ENCODE assay signal across 1 cellular context in the genomic region with DNA sequence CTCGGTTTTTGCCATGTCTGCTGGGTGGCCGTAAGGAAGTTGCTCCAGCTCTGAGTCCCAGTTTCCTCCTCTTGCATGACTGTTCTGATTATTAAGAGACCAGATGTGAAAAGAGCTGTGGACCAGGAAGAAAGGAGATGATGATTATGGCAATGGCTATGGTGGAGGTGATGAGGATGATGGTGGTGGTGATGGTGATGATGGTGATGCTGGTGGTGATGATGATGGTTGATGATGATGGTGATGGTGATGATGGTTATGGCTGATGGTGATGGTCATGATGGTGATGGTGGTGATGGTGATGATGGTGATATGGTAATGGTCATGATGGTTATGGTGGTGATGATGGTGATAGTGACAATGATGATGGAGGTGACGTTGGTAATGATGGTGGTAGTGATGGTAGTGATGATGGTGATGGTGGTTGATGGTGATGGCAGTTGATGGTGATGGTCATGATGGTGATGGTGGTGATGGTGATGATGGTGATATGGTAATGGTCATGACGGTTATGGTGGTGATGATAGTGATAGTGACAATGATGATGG.
TF ChIP-seq lines count a peak whose summit lies in the region.

No MANE protein-coding gene starts in this region.

TF ChIP-seq in HEK293, 187 proteins besides CTCF, POLR2A, EP300 and RAD21 (continued from another document):
- TF ChIP-seq, protein P1, sequence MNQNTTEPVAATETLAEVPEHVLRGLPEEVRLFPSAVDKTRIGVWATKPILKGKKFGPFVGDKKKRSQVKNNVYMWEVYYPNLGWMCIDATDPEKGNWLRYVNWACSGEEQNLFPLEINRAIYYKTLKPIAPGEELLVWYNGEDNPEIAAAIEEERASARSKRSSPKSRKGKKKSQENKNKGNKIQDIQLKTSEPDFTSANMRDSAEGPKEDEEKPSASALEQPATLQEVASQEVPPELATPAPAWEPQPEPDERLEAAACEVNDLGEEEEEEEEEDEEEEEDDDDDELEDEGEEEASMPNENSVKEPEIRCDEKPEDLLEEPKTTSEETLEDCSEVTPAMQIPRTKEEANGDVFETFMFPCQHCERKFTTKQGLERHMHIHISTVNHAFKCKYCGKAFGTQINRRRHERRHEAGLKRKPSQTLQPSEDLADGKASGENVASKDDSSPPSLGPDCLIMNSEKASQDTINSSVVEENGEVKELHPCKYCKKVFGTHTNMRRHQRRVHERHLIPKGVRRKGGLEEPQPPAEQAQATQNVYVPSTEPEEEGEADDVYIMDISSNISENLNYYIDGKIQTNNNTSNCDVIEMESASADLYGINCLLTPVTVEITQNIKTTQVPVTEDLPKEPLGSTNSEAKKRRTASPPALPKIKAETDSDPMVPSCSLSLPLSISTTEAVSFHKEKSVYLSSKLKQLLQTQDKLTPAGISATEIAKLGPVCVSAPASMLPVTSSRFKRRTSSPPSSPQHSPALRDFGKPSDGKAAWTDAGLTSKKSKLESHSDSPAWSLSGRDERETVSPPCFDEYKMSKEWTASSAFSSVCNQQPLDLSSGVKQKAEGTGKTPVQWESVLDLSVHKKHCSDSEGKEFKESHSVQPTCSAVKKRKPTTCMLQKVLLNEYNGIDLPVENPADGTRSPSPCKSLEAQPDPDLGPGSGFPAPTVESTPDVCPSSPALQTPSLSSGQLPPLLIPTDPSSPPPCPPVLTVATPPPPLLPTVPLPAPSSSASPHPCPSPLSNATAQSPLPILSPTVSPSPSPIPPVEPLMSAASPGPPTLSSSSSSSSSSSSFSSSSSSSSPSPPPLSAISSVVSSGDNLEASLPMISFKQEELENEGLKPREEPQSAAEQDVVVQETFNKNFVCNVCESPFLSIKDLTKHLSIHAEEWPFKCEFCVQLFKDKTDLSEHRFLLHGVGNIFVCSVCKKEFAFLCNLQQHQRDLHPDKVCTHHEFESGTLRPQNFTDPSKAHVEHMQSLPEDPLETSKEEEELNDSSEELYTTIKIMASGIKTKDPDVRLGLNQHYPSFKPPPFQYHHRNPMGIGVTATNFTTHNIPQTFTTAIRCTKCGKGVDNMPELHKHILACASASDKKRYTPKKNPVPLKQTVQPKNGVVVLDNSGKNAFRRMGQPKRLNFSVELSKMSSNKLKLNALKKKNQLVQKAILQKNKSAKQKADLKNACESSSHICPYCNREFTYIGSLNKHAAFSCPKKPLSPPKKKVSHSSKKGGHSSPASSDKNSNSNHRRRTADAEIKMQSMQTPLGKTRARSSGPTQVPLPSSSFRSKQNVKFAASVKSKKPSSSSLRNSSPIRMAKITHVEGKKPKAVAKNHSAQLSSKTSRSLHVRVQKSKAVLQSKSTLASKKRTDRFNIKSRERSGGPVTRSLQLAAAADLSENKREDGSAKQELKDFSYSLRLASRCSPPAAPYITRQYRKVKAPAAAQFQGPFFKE (tag by site-specific recombination; IDR thresholded peaks at IDR 0.05; ENCODE audit: borderline replicate concordance), result peak; percentile 73; the same call in 1 of the 2 replicates
- peak; percentile 24; the same call in 1 of the 2 replicates for TF ChIP-seq ZNF785 (tag by site-specific recombination; IDR thresholded peaks at IDR 0.05)
- 0 out of 2 replicates have a peak, but pooled peaks have one; percentile 11 for TF ChIP-seq ZNF146 (tag by site-specific recombination; IDR thresholded peaks at IDR 0.05)
- TF ChIP-seq ZNF248 (tag by site-specific recombination; IDR thresholded peaks at IDR 0.05), result peak; percentile 56; the same call in 1 of the 2 replicates
- no peak for TF ChIP-seq ZNF585B (tag by site-specific recombination; IDR thresholded peaks at IDR 0.05)
- TF ChIP-seq YY1 (tag by site-specific recombination; IDR thresholded peaks at IDR 0.05), result no peak; the same call in 1 of the 2 replicates
- no peak for TF ChIP-seq ZNF416 (tag by site-specific recombination; IDR thresholded peaks at IDR 0.05)
- peak; percentile 41; the same call in 1 of the 2 replicates for TF ChIP-seq ZNF169 (tag by site-specific recombination; IDR thresholded peaks at IDR 0.05)
- TF ChIP-seq ZBTB17 (tag by site-specific recombination; IDR thresholded peaks at IDR 0.05), result no peak
- TF ChIP-seq, protein P2, sequence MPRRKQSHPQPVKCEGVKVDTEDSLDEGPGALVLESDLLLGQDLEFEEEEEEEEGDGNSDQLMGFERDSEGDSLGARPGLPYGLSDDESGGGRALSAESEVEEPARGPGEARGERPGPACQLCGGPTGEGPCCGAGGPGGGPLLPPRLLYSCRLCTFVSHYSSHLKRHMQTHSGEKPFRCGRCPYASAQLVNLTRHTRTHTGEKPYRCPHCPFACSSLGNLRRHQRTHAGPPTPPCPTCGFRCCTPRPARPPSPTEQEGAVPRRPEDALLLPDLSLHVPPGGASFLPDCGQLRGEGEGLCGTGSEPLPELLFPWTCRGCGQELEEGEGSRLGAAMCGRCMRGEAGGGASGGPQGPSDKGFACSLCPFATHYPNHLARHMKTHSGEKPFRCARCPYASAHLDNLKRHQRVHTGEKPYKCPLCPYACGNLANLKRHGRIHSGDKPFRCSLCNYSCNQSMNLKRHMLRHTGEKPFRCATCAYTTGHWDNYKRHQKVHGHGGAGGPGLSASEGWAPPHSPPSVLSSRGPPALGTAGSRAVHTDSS (tag by site-specific recombination; IDR thresholded peaks at IDR 0.05), result peak; percentile 90
- peak; percentile 30; the same call in 1 of the 2 replicates for TF ChIP-seq ZNF112 (tag by site-specific recombination; IDR thresholded peaks at IDR 0.05)
- no peak for TF ChIP-seq ZSCAN30 (tag by site-specific recombination; IDR thresholded peaks at IDR 0.05)
